ENCODE assay signal across 25 cellular contexts in the genomic region with DNA sequence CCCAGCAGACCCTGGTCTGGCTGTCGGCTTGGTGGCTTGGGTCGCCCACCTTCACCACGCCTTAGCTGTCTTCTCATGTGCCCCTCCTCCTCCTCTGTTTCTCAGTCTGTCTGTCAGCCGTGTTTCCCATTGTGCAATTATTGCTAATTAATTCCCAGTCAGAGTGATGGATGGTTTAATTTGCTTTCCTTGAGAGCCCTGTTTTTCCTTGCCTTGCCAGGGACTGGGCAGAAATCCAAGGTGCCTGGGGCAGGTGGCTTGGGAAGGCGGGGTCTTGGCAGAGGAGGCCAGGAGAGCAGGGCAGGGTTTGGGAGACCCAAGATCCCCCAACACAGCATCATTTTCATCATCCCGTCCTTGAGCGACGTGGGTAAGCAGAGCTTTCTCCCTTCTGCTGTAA. TPM values are rescaled to one million over a fixed set of nuclear protein-coding genes. Genes with fewer than 3 reads are reported as not detected.
DNase-seq lines count a peak whose midpoint lies in the region; ATAC-seq and TF ChIP-seq lines count a peak whose summit lies in the region.
"Had no signal": no experiment of that assay in that cellular context is flagged by ENCODE, and none has a peak within 500 bp of the region (broad histone marks: within the 10 kb centered on the region; RNA-seq: fewer than 3 reads in every experiment).

No MANE protein-coding gene starts in this region.

- H3K9me3 ChIP-seq in PC-3 (ENCODE audit: low read length), result no peaks in the 10 kb centered on the region
- H3K9me3 ChIP-seq in neuron (ENCODE audit: low read length), result peaks cover 3% of the 10 kb centered on the region
- H3K9me3 ChIP-seq: spleen had no signal

- CTCF ChIA-PET in PC-3 (lab: Charles Lee), result no interaction called here

- no TSS peak for BruUV-seq in PC-3 (replicated peaks; lab: Mats Ljungman, UMichigan)

- no peak for TF ChIP-seq CTCF in PC-3 (conservative IDR thresholded peaks at IDR 0.05; ENCODE audit: low read depth, low read length)

- ATAC-seq in PC-3 (no peak), GM19467 (IDR thresholded peaks at IDR 0.05; ENCODE audit: unreplicated experiment) (no peak)
- ATAC-seq in activated T-helper 17 cell treated with anti-CD3 and anti-CD28 coated beads, Interleukin-2, amount 50 U/mL, for 72 hours (replicated peaks), result no peak
- ATAC-seq: activated CD4-positive, alpha-beta T cell treated with anti-CD3 and anti-CD28 coated beads for 36 hours; activated T-cell treated with anti-CD3 and anti-CD28 coated beads, Interleukin-2, amount 50 U/mL, for 4 hours had no signal

- intact Hi-C loops in PC-3 (cut with micrococcal nuclease), result no loop called here

- H3K27me3 ChIP-seq in PC-3 (ENCODE audit: low read length) (peaks cover 29% of the 10 kb centered on the region), neuron (ENCODE audit: insufficient read depth, low read length) (no peaks in the 10 kb centered on the region)
- H3K27me3 ChIP-seq: cardiac muscle cell had no signal

- POLR2A ChIA-PET in PC-3 (lab: Charles Lee; ENCODE audit: unreplicated experiment), result no interaction called here

- no peaks in the 10 kb centered on the region; the same call in 1 of the 2 replicates for H3K4me1 ChIP-seq in PC-3 (ENCODE audit: insufficient read depth, low read length)
- H3K4me1 ChIP-seq in neuron (ENCODE audit: insufficient read depth, low read length), result peaks cover 50% of the 10 kb centered on the region
- H3K4me1 ChIP-seq: spleen had no signal

- H2AFZ ChIP-seq in PC-3 (ENCODE audit: low read length), result no peak overlapping the region
- no peak overlapping the region for H2AFZ ChIP-seq in neuron (ENCODE audit: low read depth, low read length)
- H2AFZ ChIP-seq: GM23248 had no signal

- no peak overlapping the region for H3K27ac ChIP-seq in PC-3 (ENCODE audit: low read length)
- H3K27ac ChIP-seq: 22Rv1, cardiac muscle cell, GM23248, spleen had no signal

- H3K36me3 Mint-ChIP-seq in activated T-helper 17 cell treated with anti-CD3 and anti-CD28 coated beads, Interleukin-2, amount 50 U/mL, for 72 hours (ENCODE audit: low read depth), result no peaks in the 10 kb centered on the region

- peak; percentile 61 for DNase-seq in DMS 273 (lab: John Stamatoyannopoulos, UW; ENCODE audit: unreplicated experiment)
- DNase-seq in DMS 273 treated with DMSO at 0.1 percent for 48 hours (lab: John Stamatoyannopoulos, UW), result no peak
- DNase-seq in NCI-H1105 treated with DMSO at 0.1 percent for 48 hours (lab: John Stamatoyannopoulos, UW), result peak; percentile 85
- DNase-seq in PC-3, result peak; percentile 7
- no peak for DNase-seq in Ammon's horn (ENCODE audit: low spot score)
- DNase-seq: activated CD4-positive, alpha-beta T cell treated with anti-CD3 and anti-CD28 coated beads for 36 hours; activated naive CD4-positive, alpha-beta T cell treated with Interleukin-2 at 50 U/mL for 16 hours; activated T-cell treated with anti-CD3 and anti-CD28 coated beads, Interleukin-2, amount 50 U/mL, for 4 hours; amniotic stem cell; cortex of kidney; NCI-H1930; spleen; stimulated activated CD4-positive, alpha-beta T cell treated with anti-CD3 and anti-CD28 coated beads, Interleukin-4, amount 100 ng/mL, for 24 hours; stimulated activated naive CD4-positive, alpha-beta T cell treated with Interleukin-2 at 50 U/mL for 16 hours had no signal

- H3K27me3 Mint-ChIP-seq in activated T-helper 17 cell treated with anti-CD3 and anti-CD28 coated beads, Interleukin-2, amount 50 U/mL, for 72 hours, result peaks cover 23% of the 10 kb centered on the region

- H3K4me2 ChIP-seq in PC-3 (ENCODE audit: low read length), result no peak overlapping the region

- H4K20me1 ChIP-seq in PC-3 (ENCODE audit: low read length), result no peaks in the 10 kb centered on the region

- H3K36me3 ChIP-seq in PC-3 (ENCODE audit: low read depth, low read length), result no peaks in the 10 kb centered on the region
- no peaks in the 10 kb centered on the region for H3K36me3 ChIP-seq in neuron (ENCODE audit: insufficient read depth, low read length)
- H3K36me3 ChIP-seq: cardiac muscle cell, spleen had no signal

- no peak overlapping the region for H3K27ac Mint-ChIP-seq in activated T-helper 17 cell treated with anti-CD3 and anti-CD28 coated beads, Interleukin-2, amount 50 U/mL, for 72 hours
- H3K27ac Mint-ChIP-seq: activated CD4-positive, alpha-beta T cell treated with anti-CD3 and anti-CD28 coated beads for 36 hours had no signal

- no peaks in the 10 kb centered on the region for H3K9me2 ChIP-seq in PC-3 (replicated peaks; ENCODE audit: low read length)

- H3K4me3 ChIP-seq in PC-3 (ENCODE audit: low read length) (no peak overlapping the region), neuron (ENCODE audit: low read length) (peak overlapping the region; percentile 13)
- H3K4me3 ChIP-seq: cardiac muscle cell, GM23248, spleen had no signal

- H3K9ac ChIP-seq in PC-3 (ENCODE audit: low read length), result no peak overlapping the region
- H3K9ac ChIP-seq: GM23248 had no signal

- no peaks in the 10 kb centered on the region for H3F3A ChIP-seq in PC-3 (ENCODE audit: low read length, unreplicated experiment)

- H3K79me2 ChIP-seq in PC-3 (ENCODE audit: low read length), result no peaks in the 10 kb centered on the region

- no peak overlapping the region for H3K4me3 Mint-ChIP-seq in activated T-helper 17 cell treated with anti-CD3 and anti-CD28 coated beads, Interleukin-2, amount 50 U/mL, for 72 hours
- H3K4me3 Mint-ChIP-seq: activated CD4-positive, alpha-beta T cell treated with anti-CD3 and anti-CD28 coated beads for 36 hours; activated T-cell treated with anti-CD3 and anti-CD28 coated beads, Interleukin-2, amount 50 U/mL, for 4 hours had no signal

- H3K4me1 Mint-ChIP-seq in activated T-helper 17 cell treated with anti-CD3 and anti-CD28 coated beads, Interleukin-2, amount 50 U/mL, for 72 hours, result no peaks in the 10 kb centered on the region
- H3K4me1 Mint-ChIP-seq: activated CD4-positive, alpha-beta T cell treated with anti-CD3 and anti-CD28 coated beads for 36 hours had no signal

- no peaks in the 10 kb centered on the region for H3K9me3 Mint-ChIP-seq in activated T-helper 17 cell treated with anti-CD3 and anti-CD28 coated beads, Interleukin-2, amount 50 U/mL, for 72 hours
- H3K9me3 Mint-ChIP-seq: activated T-cell treated with anti-CD3 and anti-CD28 coated beads, Interleukin-2, amount 50 U/mL, for 4 hours had no signal

RNA-seq across cellular contexts. Expression of gene NECAB2, which starts 21.3 kb away (rescaled TPM):
- total RNA-seq in PC-3 (2014; rRNA removed), result 0.22 and 2.0 TPM in 2 replicates
- total RNA-seq in activated T-helper 17 cell treated with anti-CD3 and anti-CD28 coated beads, Interleukin-2, amount 50 U/mL, for 72 hours, result not detected
- total RNA-seq: activated CD4-positive, alpha-beta T cell treated with anti-CD3 and anti-CD28 coated beads for 36 hours; activated CD8-positive, alpha-beta memory T cell treated with anti-CD3 and anti-CD28 coated beads for 36 hours; activated T-cell treated with anti-CD3 and anti-CD28 coated beads, Interleukin-2, amount 50 U/mL, for 4 hours; GM23248; lung microvascular endothelial cell; myocyte had no signal

RNA-seq across cellular contexts. Expression of gene OSGIN1, which starts 36.3 kb away (rescaled TPM):
- total RNA-seq in PC-3 (2014; rRNA removed), result 6.6 and 9.8 TPM in 2 replicates
- 1 to 10 TPM in 1 of 2 donors, under 1 TPM in 1; 0.48 to 2.5 TPM for total RNA-seq in activated T-helper 17 cell treated with anti-CD3 and anti-CD28 coated beads, Interleukin-2, amount 50 U/mL, for 72 hours

RNA-seq across cellular contexts. Expression of gene SLC38A8, which starts 53.3 kb away (rescaled TPM):
- not detected in 2 replicates for total RNA-seq in PC-3 (2014; rRNA removed)
- total RNA-seq in activated T-helper 17 cell treated with anti-CD3 and anti-CD28 coated beads, Interleukin-2, amount 50 U/mL, for 72 hours, result not detected
- total RNA-seq: activated CD4-positive, alpha-beta T cell treated with anti-CD3 and anti-CD28 coated beads for 36 hours; activated CD8-positive, alpha-beta memory T cell treated with anti-CD3 and anti-CD28 coated beads for 36 hours; activated T-cell treated with anti-CD3 and anti-CD28 coated beads, Interleukin-2, amount 50 U/mL, for 4 hours; cardiac muscle cell; GM23248; lung microvascular endothelial cell; myocyte; NCI-H460; omental fat pad; spleen had no signal

Comparison
In these comparisons a context has a peak if more than half of its experiments do, and no peak if none do; other contexts are left out.
1. DNase-seq: peak in DMS 273 (single experiment), NCI-H1105 treated with DMSO at 0.1 percent for 48 hours (single experiment) and PC-3 (single experiment); none in DMS 273 treated with DMSO at 0.1 percent for 48 hours (single experiment) and Ammon's horn (single experiment).